In the genomic region with DNA sequence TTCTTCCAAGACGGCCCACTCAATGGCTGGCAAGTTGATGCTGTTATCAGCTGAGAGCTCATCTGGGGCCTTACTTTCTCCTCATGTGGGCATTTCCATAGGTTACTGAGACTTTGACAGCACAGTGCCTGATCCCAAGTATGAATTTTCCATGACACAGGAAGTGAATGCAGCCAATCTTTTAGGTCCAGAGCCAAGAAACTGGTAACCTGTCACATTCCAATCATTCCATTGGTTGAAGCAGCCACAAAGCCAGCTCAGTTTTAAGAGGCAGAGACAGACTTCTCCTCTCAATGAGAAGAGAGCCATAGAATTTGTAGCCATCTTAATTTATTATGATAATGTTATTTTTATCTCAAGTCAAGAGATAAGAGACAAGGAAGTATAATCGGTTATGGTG, we compare ENCODE assay signal across 19 cellular contexts.
DNase-seq lines count a peak whose midpoint lies in the region; ATAC-seq, FAIRE-seq and TF ChIP-seq lines count a peak whose summit lies in the region.
"Had no signal": no experiment of that assay in that cellular context is flagged by ENCODE, and none has a peak within 500 bp of the region (broad histone marks: within the 10 kb centered on the region; RNA-seq: fewer than 3 reads in every experiment).

No MANE protein-coding gene starts in this region.

- no peak for ATAC-seq in HG02852 (IDR thresholded peaks at IDR 0.05; ENCODE audit: unreplicated experiment)

- no peak overlapping the region for H3K9ac ChIP-seq in neural progenitor cell

- H3F3A ChIP-seq in neural progenitor cell (ENCODE audit: low read depth): no peaks in the 10 kb centered on the region

- no peaks in the 10 kb centered on the region for H3K9me3 Mint-ChIP-seq in neural progenitor cell

- H2AFZ ChIP-seq in neural progenitor cell (replicated peaks): peak overlapping the region; percentile 44

- H3K36me3 Mint-ChIP-seq in neural progenitor cell: no peaks in the 10 kb centered on the region

- H3K4me3 ChIP-seq in neural progenitor cell: no peak overlapping the region
- H3K4me3 ChIP-seq: SJCRH30 had no signal

- H3K4me1 Mint-ChIP-seq in neural progenitor cell: no peaks in the 10 kb centered on the region

- no peaks in the 10 kb centered on the region for H3K36me3 ChIP-seq in neural progenitor cell
- H3K36me3 ChIP-seq: SJCRH30 had no signal

- H3K4me1 ChIP-seq in neural progenitor cell: no peaks in the 10 kb centered on the region
- H3K4me1 ChIP-seq: SJCRH30 had no signal

- H3K27me3 Mint-ChIP-seq in neural progenitor cell (ENCODE audit: insufficient read depth, low read depth): no peaks in the 10 kb centered on the region

- FAIRE-seq in RCC 7860 (lab: Jason Lieb, UNC): no peak
- FAIRE-seq: GM12891 had no signal

- no peaks in the 10 kb centered on the region for H4K20me1 ChIP-seq in neural progenitor cell (ENCODE audit: low read depth)

- no peak for TF ChIP-seq CTCF in neural progenitor cell (IDR thresholded peaks at IDR 0.05)

- no peaks in the 10 kb centered on the region for H3K79me2 ChIP-seq in neural progenitor cell (ENCODE audit: low read depth)

- DNase-seq in EL (peak; percentile 1), RCC 7860 (ENCODE audit: low spot score) (peak; percentile 36), iPS DF 19.7 (ENCODE audit: low read depth, low spot score) (peak; percentile 28), neural progenitor cell (ENCODE audit: low spot score) (no peak), mucosa of gallbladder (ENCODE audit: low spot score) (no peak), NCI-H2227 (lab: John Stamatoyannopoulos, UW; ENCODE audit: unreplicated experiment) (no peak)
- DNase-seq in stimulated activated CD4-positive, alpha-beta T cell treated with anti-CD3 and anti-CD28 coated beads, Interleukin-2, amount 100 ng/mL, for 48 hours: no peak
- DNase-seq: KG1; NCI-H1048; NCI-H146; NCI-H2081 treated with DMSO at 0.1 percent for 48 hours; NCI-H345; NCI-H526 treated with DMSO at 0.1 percent for 48 hours; NK-92 treated with Interleukin-12 subunit alpha and Interleukin-12 subunit beta, amount 100 ng/mL, for 24 hours; OCI-M1 had no signal

- H3K9me3 ChIP-seq in neural progenitor cell (ENCODE audit: low read depth): no peaks in the 10 kb centered on the region
- H3K9me3 ChIP-seq: SJCRH30 had no signal

- H3K27ac ChIP-seq in neural progenitor cell: no peak overlapping the region
- H3K27ac ChIP-seq: RWPE1, SJCRH30 had no signal

- H3K4me3 Mint-ChIP-seq in neural progenitor cell: no peak overlapping the region

- no peak overlapping the region for H3K4me2 ChIP-seq in neural progenitor cell

- H3K27ac Mint-ChIP-seq in neural progenitor cell: no peak overlapping the region

- no peaks in the 10 kb centered on the region for H3K27me3 ChIP-seq in neural progenitor cell
- H3K27me3 ChIP-seq: SJCRH30 had no signal

Comparison
In these comparisons a context has a peak if more than half of its experiments do, and no peak if none do; other contexts are left out.
1. DNase-seq: peak in EL (single experiment), RCC 7860 (single experiment) and iPS DF 19.7 (single experiment); none in neural progenitor cell (single experiment), mucosa of gallbladder (single experiment), stimulated activated CD4-positive, alpha-beta T cell treated with anti-CD3 and anti-CD28 coated beads, Interleukin-2, amount 100 ng/mL, for 48 hours (0 of 2) and NCI-H2227 (single experiment).